Comparison of ENCODE assay signal across 10 cellular contexts in genomic region chr6:95087394-95088097, GRCh38.
DNase-seq lines count a peak whose midpoint lies in the region; ATAC-seq, FAIRE-seq and TF ChIP-seq lines count a peak whose summit lies in the region.
"Had no signal": no experiment of that assay in that cellular context is flagged by ENCODE, and none has a peak within 500 bp of the region (broad histone marks: within the 10 kb centered on the region; RNA-seq: fewer than 3 reads in every experiment).

No MANE protein-coding gene starts in this region.

- H3K27ac ChIP-seq in heart right ventricle (no peak overlapping the region), fibroblast of lung (ENCODE audit: insufficient read depth, low read length) (no peak overlapping the region)
- H3K27ac ChIP-seq: PC-9 had no signal

- peak in 1 of 2 donors; percentile 38 for DNase-seq in heart right ventricle
- DNase-seq in Right ventricle myocardium inferior (ENCODE audit: missing footprints): no peak
- DNase-seq in NCI-H82 (lab: John Stamatoyannopoulos, UW): peak; percentile 96
- DNase-seq in fibroblast of lung (ENCODE audit: low read depth in 2 of 2): peak; percentile 89 to 96
- DNase-seq in urothelium cell line (ENCODE audit: low spot score): peak; percentile 39
- DNase-seq in ureter (ENCODE audit: low spot score): no peak
- DNase-seq: AML-193 had no signal

- 20 to 29% methylated on average over 8 of the region's 8 CpGs for WGBS in heart right ventricle, 2 donors

- H3K27me3 ChIP-seq in heart right ventricle: peaks cover 0 to 3% (median 0%) of the 10 kb centered on the region in 7 donors
- H3K27me3 ChIP-seq in fibroblast of lung (ENCODE audit: control insufficient read depth, insufficient read depth, low read length): no peaks in the 10 kb centered on the region

- H3K9ac ChIP-seq in fibroblast of lung (ENCODE audit: insufficient read depth, low read length): no peak overlapping the region

- peaks cover 0 to 4% (median 0%) of the 10 kb centered on the region in 9 donors for H3K4me1 ChIP-seq in heart right ventricle
- H3K4me1 ChIP-seq in fibroblast of lung (ENCODE audit: control insufficient read depth, extremely low read depth, insufficient read depth, low read length): no peaks in the 10 kb centered on the region

- no peak for FAIRE-seq in urothelium cell line (lab: Jason Lieb, UNC)

- H3K4me3 ChIP-seq in heart right ventricle (no peak overlapping the region), fibroblast of lung (replicated peaks in 1 of 4; ENCODE audit: control extremely low read depth in 1 of 4, insufficient read depth in 1 of 4, low read depth in 3 of 4, low read length in 4 of 4) (no peak overlapping the region)
- H3K4me3 ChIP-seq: PC-9 had no signal

- no peaks in the 10 kb centered on the region for H3K79me2 ChIP-seq in fibroblast of lung (ENCODE audit: control insufficient read depth, insufficient read depth, low read length)

- H3K9me3 ChIP-seq in heart right ventricle: no peaks in the 10 kb centered on the region
- no peaks in the 10 kb centered on the region for H3K9me3 ChIP-seq in fibroblast of lung (ENCODE audit: control insufficient read depth, insufficient read depth, low read depth, low read length)

- ATAC-seq in heart right ventricle: peak in 6 of 8 donors; percentile 52 to 88 (median 74)
- ATAC-seq in Right ventricle myocardium inferior: no peak
- no peak for ATAC-seq in HG02852 (IDR thresholded peaks at IDR 0.05; ENCODE audit: unreplicated experiment)
- no peak for ATAC-seq in GM18519 (IDR thresholded peaks at IDR 0.05; ENCODE audit: low FRiP score, unreplicated experiment)

- no peak overlapping the region for H2AFZ ChIP-seq in fibroblast of lung (ENCODE audit: low read length)
- H2AFZ ChIP-seq: PC-9 had no signal

- H4K20me1 ChIP-seq in fibroblast of lung (ENCODE audit: control insufficient read depth, extremely low read depth, insufficient read depth, low read length): no peaks in the 10 kb centered on the region

- TF ChIP-seq CTCF in heart right ventricle (IDR thresholded peaks at IDR 0.05): no peak
- no peak for TF ChIP-seq CTCF in fibroblast of lung (conservative IDR thresholded peaks at IDR 0.05 in 1 of 2, IDR thresholded peaks at IDR 0.05 in 1 of 2; ENCODE audit: low read depth in 1 of 2, low read length in 2 of 2)

- H3K36me3 ChIP-seq in heart right ventricle: no peaks in the 10 kb centered on the region
- no peaks in the 10 kb centered on the region for H3K36me3 ChIP-seq in fibroblast of lung (ENCODE audit: control insufficient read depth, insufficient read depth, low read length)

- intact Hi-C loops in heart right ventricle (cut with DNase I): no loop called here
- intact Hi-C loops in Right ventricle myocardium inferior (cut with DNase I): no loop called here

- no peak overlapping the region for H3K4me2 ChIP-seq in fibroblast of lung (ENCODE audit: extremely low read depth, insufficient read depth, low read length)
- H3K4me2 ChIP-seq: PC-9 had no signal

Comparison
In these comparisons a context has a peak if more than half of its experiments do, and no peak if none do; other contexts are left out.
1. ATAC-seq: peak in heart right ventricle (6 of 8); none in Right ventricle myocardium inferior (single experiment), HG02852 (single experiment) and GM18519 (single experiment).
2. DNase-seq: peak in NCI-H82 (single experiment), fibroblast of lung (2 of 2) and urothelium cell line (single experiment); none in Right ventricle myocardium inferior (single experiment) and ureter (single experiment).